ENCODE assay signal across 18 cellular contexts in the genomic region with DNA sequence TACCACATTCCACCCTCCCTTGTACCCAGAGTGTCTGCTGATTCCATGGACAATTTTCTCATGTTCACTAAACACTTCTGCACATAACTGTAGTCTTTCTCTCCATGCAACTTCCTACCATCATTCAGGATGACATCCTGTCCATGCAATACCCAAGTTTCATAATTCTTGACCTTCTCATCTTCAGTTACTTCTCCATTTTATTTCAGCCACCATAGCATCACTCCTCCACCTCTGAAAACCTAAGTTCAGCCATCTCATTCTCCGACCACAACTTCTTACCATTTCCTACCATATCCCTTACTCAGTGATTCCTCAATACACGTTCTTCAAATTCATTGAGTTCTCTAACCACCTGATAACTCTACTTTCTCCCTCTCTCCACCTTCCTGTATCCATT.
"Had no signal": no experiment of that assay in that cellular context is flagged by ENCODE, and none has a peak within 500 bp of the region (broad histone marks: within the 10 kb centered on the region; RNA-seq: fewer than 3 reads in every experiment).

No MANE protein-coding gene starts in this region.

- H3K4me1 ChIP-seq: heart right ventricle, sigmoid colon, testis, vagina had no signal

- H3K9me3 ChIP-seq: sigmoid colon, testis, vagina had no signal

- H3K27ac ChIP-seq: heart right ventricle, sigmoid colon, testis, vagina had no signal

- DNase-seq: activated CD4-positive, alpha-beta T cell treated with anti-CD3 and anti-CD28 coated beads for 4 hours; activated CD4-positive, alpha-beta T cell treated with anti-CD3 and anti-CD28 coated beads, Interleukin-2, amount 50 U/mL, for 48 hours; activated CD4-positive, CD25-positive, alpha-beta regulatory T cell; activated CD8-positive, alpha-beta memory T cell treated with anti-CD3 and anti-CD28 coated beads, Interleukin-2, amount 50 U/mL, for 48 hours; activated effector memory CD4-positive, alpha-beta T cell treated with Interleukin-2 at 50 U/mL for 16 hours; activated naive CD4-positive, alpha-beta T cell treated with anti-CD3 and anti-CD28 coated beads for 36 hours; activated T-cell treated with anti-CD3 and anti-CD28 coated beads, Interleukin-2, amount 50 U/mL, for 48 hours; amygdala; heart right ventricle; left colon; retina; sigmoid colon; stimulated activated CD4-positive, alpha-beta T cell treated with anti-CD3 and anti-CD28 coated beads, Interleukin-15, amount 100 ng/mL, for 24 hours; testis; trophoblast cell had no signal

- H3K27me3 ChIP-seq: heart right ventricle, sigmoid colon, testis, vagina had no signal

- H3K4me3 ChIP-seq: heart right ventricle, sigmoid colon, smooth muscle cell, vagina had no signal

- H3K36me3 ChIP-seq: heart right ventricle, sigmoid colon, vagina had no signal

- H3K4me2 ChIP-seq: smooth muscle cell had no signal

- FAIRE-seq: endometrium had no signal
